In genomic region chr20:24112360-24112759, GRCh38 we compare ENCODE assay signal across 1 cellular context.
TF ChIP-seq lines count a peak whose summit lies in the region.

No MANE protein-coding gene starts in this region.

TF ChIP-seq in GM12878, 131 proteins besides CTCF, POLR2A, EP300 and RAD21 (continued from another document):
- TF ChIP-seq ZBTB11 (CRISPR knock-in tag; IDR thresholded peaks at IDR 0.05) (no peak), NFIC (IDR thresholded peaks at IDR 0.05; ENCODE audit: low read depth, low read length) (no peak), ZNF217 (IDR thresholded peaks at IDR 0.05) (no peak), KAT2A (conservative IDR thresholded peaks at IDR 0.05; ENCODE audit: control insufficient read depth, low read depth, low read length) (no peak), ZZZ3 (IDR thresholded peaks at IDR 0.05; ENCODE audit: control insufficient read depth, insufficient read length, low read depth) (no peak), SREBF2 (IDR thresholded peaks at IDR 0.05; ENCODE audit: low read length) (no peak), EED (IDR thresholded peaks at IDR 0.05; ENCODE audit: low read depth) (no peak), CBX5 (IDR thresholded peaks at IDR 0.05; ENCODE audit: low read depth) (no peak), ZNF592 (IDR thresholded peaks at IDR 0.05) (no peak), ZBTB33 (IDR thresholded peaks at IDR 0.05) (no peak), USF2 (IDR thresholded peaks at IDR 0.05; ENCODE audit: borderline replicate concordance, low read depth, low read length) (no peak), MTA2 (IDR thresholded peaks at IDR 0.05; ENCODE audit: low read depth) (no peak), PKNOX1 (IDR thresholded peaks at IDR 0.05) (no peak), RBBP5 (conservative IDR thresholded peaks at IDR 0.05) (no peak)
